In the genomic region with DNA sequence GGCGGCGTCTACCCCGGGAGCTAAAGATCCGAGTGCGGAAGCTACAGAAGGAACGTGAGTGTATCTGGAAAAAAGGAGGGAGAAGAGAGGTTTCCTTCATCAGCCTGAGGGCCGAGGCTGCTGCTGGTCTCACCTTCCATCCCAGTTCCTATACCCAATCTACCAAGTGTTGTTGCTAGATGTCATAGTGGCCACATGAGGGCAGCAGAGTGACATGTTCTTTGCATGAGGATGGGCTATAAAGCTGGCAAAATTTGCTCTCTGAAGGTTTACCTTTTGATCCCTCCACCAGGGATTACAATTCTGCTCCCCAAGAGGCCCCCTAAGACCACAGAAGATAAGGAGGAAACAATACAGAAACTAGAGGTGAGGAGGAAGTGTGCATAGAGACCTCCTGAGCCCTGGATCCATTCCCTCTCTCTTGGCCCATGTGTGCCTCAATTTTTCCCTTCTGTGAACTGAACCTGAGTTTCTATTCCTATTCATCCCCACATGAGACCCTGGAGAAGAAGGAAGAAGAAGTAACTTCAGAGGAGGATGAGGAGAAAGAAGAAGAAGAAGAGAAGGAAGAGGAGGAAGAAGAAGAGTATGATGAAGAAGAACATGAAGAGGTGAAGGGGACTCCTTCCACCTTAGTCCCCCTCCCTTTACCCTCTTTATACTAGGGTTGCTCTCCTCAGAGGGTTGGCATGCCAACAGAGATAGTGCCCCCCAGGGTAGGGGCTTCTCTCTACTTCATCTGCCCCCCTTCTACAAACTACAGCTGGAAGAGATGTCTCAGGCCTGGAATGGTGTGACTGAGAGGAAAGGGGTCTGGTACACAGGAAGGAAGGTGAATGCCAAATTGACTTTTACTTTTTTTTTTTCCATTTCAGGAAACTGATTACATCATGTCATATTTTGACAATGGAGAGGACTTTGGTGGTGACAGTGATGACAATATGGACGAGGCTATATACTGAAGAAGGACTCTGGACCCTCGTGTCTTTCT, we compare ENCODE assay signal across 8 cellular contexts. TPM values are rescaled to one million over a fixed set of nuclear protein-coding genes. Genes with fewer than 3 reads are reported as not detected.
DNase-seq lines count a peak whose midpoint lies in the region; ATAC-seq and TF ChIP-seq lines count a peak whose summit lies in the region.

No MANE protein-coding gene starts in this region.

- peak overlapping the region; percentile 32 for H3K9ac ChIP-seq in DND-41 (ENCODE audit: low read depth, low read length)
- H3K9ac ChIP-seq in muscle layer of colon (ENCODE audit: low read length) = peak overlapping the region; percentile 62
- peak overlapping the region; percentile 33 to 94 (median 74) for H3K9ac ChIP-seq in subcutaneous abdominal adipose tissue (ENCODE audit: low read length in 5 of 5)

- no peaks in the 10 kb centered on the region for H3K9me2 ChIP-seq in OCI-LY7 (ENCODE audit: insufficient read depth, low read length)

- H3K27me3 ChIP-seq in DND-41 (ENCODE audit: insufficient read depth, low read length, poor library complexity) (no peaks in the 10 kb centered on the region), muscle layer of colon (ENCODE audit: control insufficient read depth in 1 of 2, insufficient read depth in 2 of 2, low read length in 2 of 2) (no peaks in the 10 kb centered on the region), subcutaneous abdominal adipose tissue (ENCODE audit: control insufficient read depth in 5 of 5, insufficient read depth in 4 of 5, low read length in 5 of 5) (no peaks in the 10 kb centered on the region)

- H3K36me3 ChIP-seq in DND-41 (ENCODE audit: insufficient read depth, low read length) = peaks cover 7% of the 10 kb centered on the region; the same call in 1 of the 2 replicates
- H3K36me3 ChIP-seq in OCI-LY7 (ENCODE audit: insufficient read depth, low read length) = no peaks in the 10 kb centered on the region
- H3K36me3 ChIP-seq in muscle layer of colon (ENCODE audit: insufficient read depth, low read length) = no peaks in the 10 kb centered on the region
- H3K36me3 ChIP-seq in subcutaneous abdominal adipose tissue (ENCODE audit: control insufficient read depth in 5 of 5, insufficient read depth in 5 of 5, low read length in 5 of 5) = peaks cover 0 to 5% (median 0%) of the 10 kb centered on the region in 5 donors

- intact Hi-C loops in OCI-LY7 (cut with micrococcal nuclease; ENCODE audit: unreplicated experiment) = loop anchor here (1.0 to 5.0 kb wide), 4 partner anchors 30 to 130 kb away; a partner anchor contains a TSS

- no peaks in the 10 kb centered on the region for H3K9me3 ChIP-seq in DND-41 (ENCODE audit: insufficient read depth, low read length, severe bottlenecking)
- H3K9me3 ChIP-seq in OCI-LY7 (ENCODE audit: low read length) = no peaks in the 10 kb centered on the region
- H3K9me3 ChIP-seq in muscle layer of colon (ENCODE audit: low read length) = no peaks in the 10 kb centered on the region
- H3K9me3 ChIP-seq in subcutaneous abdominal adipose tissue (ENCODE audit: control insufficient read depth in 5 of 5, low read length in 5 of 5) = no peaks in the 10 kb centered on the region

- ATAC-seq in DND-41 (ENCODE audit: insufficient read depth, low read depth) (peak; percentile 73), esophagus mucosa (peak; percentile 63), HG03469 (IDR thresholded peaks at IDR 0.05; ENCODE audit: unreplicated experiment) (no peak)

- H3K4me1 ChIP-seq in DND-41 (ENCODE audit: insufficient read depth, low read length) (peaks cover 39% of the 10 kb centered on the region), OCI-LY7 (ENCODE audit: insufficient read depth, low read length, poor library complexity, severe bottlenecking) (peaks cover 55% of the 10 kb centered on the region), muscle layer of colon (ENCODE audit: insufficient read depth, low read length) (peaks cover 55% of the 10 kb centered on the region), subcutaneous abdominal adipose tissue (ENCODE audit: control insufficient read depth in 5 of 5, insufficient read depth in 5 of 5, low read length in 5 of 5) (peaks cover 20 to 61% (median 55%) of the 10 kb centered on the region in 5 donors)

- H3K27ac ChIP-seq in DND-41 (ENCODE audit: low read length) (peak overlapping the region; percentile 88), OCI-LY7 (ENCODE audit: low read depth, low read length, poor library complexity, severe bottlenecking) (peak overlapping the region; percentile 94), muscle layer of colon (ENCODE audit: low read depth, low read length) (peak overlapping the region; percentile 100), subcutaneous abdominal adipose tissue (ENCODE audit: low read depth, low read length) (peak overlapping the region; percentile 98)

- no TSS peak for BruUV-seq in OCI-LY7 (replicated peaks; lab: Mats Ljungman, UMichigan)

- H4K20me1 ChIP-seq in DND-41 (ENCODE audit: insufficient read depth, low read length) (no peaks in the 10 kb centered on the region), OCI-LY7 (ENCODE audit: insufficient read depth, low read length) (no peaks in the 10 kb centered on the region)

- H3K4me2 ChIP-seq in DND-41 (ENCODE audit: insufficient read depth, low read length) (peak overlapping the region; percentile 60), OCI-LY7 (ENCODE audit: low read length) (peak overlapping the region; percentile 62)

- CTCF ChIA-PET in OCI-LY7 (lab: Charles Lee; ENCODE audit: unreplicated experiment) = interaction anchor here (1.1 to 4.1 kb wide), 6 partner anchors 19 to 34 kb away, joined by 3 to 20 read pairs (median 4); a partner anchor contains a TSS

- DNase-seq in DND-41 = peak; percentile 80
- DNase-seq in Jurkat, Clone E6-1 (ENCODE audit: low read depth, low spot score) = peak; percentile 78
- peak; percentile 90 for DNase-seq in OCI-LY7 (ENCODE audit: low spot score)
- peak; percentile 60 for DNase-seq in activated T-cell treated with anti-CD3 and anti-CD28 coated beads for 4 hours

- H2AFZ ChIP-seq in DND-41 (ENCODE audit: low read depth, low read length) (peak overlapping the region; percentile 60), OCI-LY7 (ENCODE audit: low read length) (peak overlapping the region; percentile 75; the same call in 1 of the 2 replicates)

- TF ChIP-seq CTCF in DND-41 (IDR thresholded peaks at IDR 0.05; ENCODE audit: borderline replicate concordance, extremely low read depth, low read length, poor library complexity, severe bottlenecking) = peak; percentile 98
- TF ChIP-seq CTCF in OCI-LY7 (conservative IDR thresholded peaks at IDR 0.05; ENCODE audit: low read length) = peak; percentile 93

- POLR2A ChIA-PET in OCI-LY7 (lab: Charles Lee) = interaction anchor here (0.6 to 4.6 kb wide), 13 partner anchors 12 to 119 kb away, joined by 3 to 67 read pairs (median 6); a partner anchor contains a TSS

- H3K4me3 ChIP-seq in DND-41 (ENCODE audit: low read depth in 1 of 2, low read length in 2 of 2) = peak overlapping the region in 1 of 2 experiments; percentile 10; a peak in 2 of 4 replicates
- H3K4me3 ChIP-seq in Jurkat, Clone E6-1 (ENCODE audit: low read length) = no peak overlapping the region
- no peak overlapping the region for H3K4me3 ChIP-seq in OCI-LY7 (ENCODE audit: low read depth, low read length, poor library complexity, severe bottlenecking)
- no peak overlapping the region for H3K4me3 ChIP-seq in muscle layer of colon (ENCODE audit: low read depth in 1 of 2, low read length in 2 of 2)
- peak overlapping the region in 2 of 5 donors; percentile 2 to 7 for H3K4me3 ChIP-seq in subcutaneous abdominal adipose tissue (ENCODE audit: low read depth in 1 of 5, low read length in 5 of 5)

- H3K79me2 ChIP-seq in DND-41 (ENCODE audit: insufficient read depth, low read length) (no peaks in the 10 kb centered on the region), OCI-LY7 (ENCODE audit: insufficient read depth, low read depth, low read length) (no peaks in the 10 kb centered on the region)

RNA-seq across cellular contexts. Expression of a gene that starts 13.3 kb away (rescaled TPM):
- polyA plus RNA-seq in Jurkat, Clone E6-1 (2012; ENCODE audit: insufficient read depth, insufficient read length) = 53.4 TPM
- 19.8 and 29.8 TPM in 2 replicates for total RNA-seq in OCI-LY7 (2014; rRNA removed; shearing (Covaris generic))
- 27.3 and 30.7 TPM in 2 replicates for total RNA-seq in OCI-LY7 (2022)
- 6.1 TPM for total RNA-seq in esophagus mucosa

RNA-seq across cellular contexts. Expression of a gene that starts 13.4 kb away (rescaled TPM):
- polyA plus RNA-seq in Jurkat, Clone E6-1 (2012; ENCODE audit: insufficient read depth, insufficient read length) = 3.1 TPM
- total RNA-seq in OCI-LY7 (2014; rRNA removed; shearing (Covaris generic)) = 0.62 and 1.9 TPM in 2 replicates
- total RNA-seq in OCI-LY7 (2022) (4.5 and 4.8 TPM in 2 replicates), esophagus mucosa (0.12 TPM)

RNA-seq across cellular contexts. Expression of a gene that starts 18.6 kb away (rescaled TPM):
- polyA plus RNA-seq in Jurkat, Clone E6-1 (2012; ENCODE audit: insufficient read depth, insufficient read length) = 35.6 TPM
- 99.9 and 144 TPM in 2 replicates for total RNA-seq in OCI-LY7 (2014; rRNA removed; shearing (Covaris generic))
- total RNA-seq in OCI-LY7 (2022) (50.3 and 76.8 TPM in 2 replicates), esophagus mucosa (77.7 TPM)

RNA-seq across cellular contexts. Expression of a gene that starts 20.0 kb away (rescaled TPM):
- polyA plus RNA-seq in Jurkat, Clone E6-1 (2012; ENCODE audit: insufficient read depth, insufficient read length) = 10.8 TPM
- 10.2 and 11.6 TPM in 2 replicates for total RNA-seq in OCI-LY7 (2014; rRNA removed; shearing (Covaris generic))
- total RNA-seq in OCI-LY7 (2022) (26.3 and 31.8 TPM in 2 replicates), esophagus mucosa (4.3 TPM)

RNA-seq across cellular contexts. Expression of a gene that starts 43.8 kb away (rescaled TPM):
- not detected for polyA plus RNA-seq in Jurkat, Clone E6-1 (2012; ENCODE audit: insufficient read depth, insufficient read length)
- total RNA-seq in OCI-LY7 (2014; rRNA removed; shearing (Covaris generic)) = not detected in 2 replicates
- total RNA-seq in OCI-LY7 (2022) (not detected in 2 replicates), esophagus mucosa (not detected)
